Comparison of ENCODE assay signal across 9 cellular contexts in genomic region chr3:126394179-126394976, GRCh38. TPM values are rescaled to one million over a fixed set of nuclear protein-coding genes. Genes with fewer than 3 reads are reported as not detected.
DNase-seq lines count a peak whose midpoint lies in the region; TF ChIP-seq lines count a peak whose summit lies in the region.
"Had no signal": no experiment of that assay in that cellular context is flagged by ENCODE, and none has a peak within 500 bp of the region (broad histone marks: within the 10 kb centered on the region; RNA-seq: fewer than 3 reads in every experiment).

CFAP100 (plus strand) TSS chr3:126394909; CDS start chr3:126396001, 1,092 bp downstream.

- DNase-seq in NCI-H1930 (lab: John Stamatoyannopoulos, UW) (peak; percentile 45 to 56), dermis blood vessel endothelial cell (peak; percentile 52), left kidney (ENCODE audit: low read depth, low spot score) (peak; percentile 93), substantia nigra (lab: John Stamatoyannopoulos, UW) (peak in 30 of 49 donors; percentile 2 to 66 (median 33)), GM13977 (ENCODE audit: low spot score) (no peak), T1000 (lab: John Stamatoyannopoulos, UW) (no peak), HPDE6-E6E7 (ENCODE audit: extremely low spot score) (no peak), OCI-M1 (lab: John Stamatoyannopoulos, UW) (no peak)
- DNase-seq: stimulated activated naive B cell treated with anti-CD40 and anti-IgM and Interleukin-4, amounts not matched to agents 10 μg/mL and 1 μg/mL and 100 μg/mL, for 72 hours had no signal

- in situ Hi-C loops in GM13977 (cut with MboI; ENCODE audit: low pct_unique_long_range_greater_than_20kb, low sequenced_read_pairs, unreplicated experiment): no loop called here

- TF ChIP-seq CTCF in GM13977 (IDR thresholded peaks at IDR 0.05; ENCODE audit: extremely low read depth, insufficient read depth, missing control alignments): no peak

- no peak within 1 kb of the TSS for H3K27ac ChIP-seq in substantia nigra (ENCODE audit: low read depth, low read length, poor library complexity, severe bottlenecking)

RNA-seq across cellular contexts. Expression of gene CFAP100, which starts in this region (rescaled TPM):
- total RNA-seq in dermis blood vessel endothelial cell: not detected in 2 replicates

Comparison
In these comparisons a context has a peak if more than half of its experiments do, and no peak if none do; other contexts are left out.
1. Peak in DNase-seq in dermis blood vessel endothelial cell; RNA of the gene not detected or under 1 TPM.
2. DNase-seq: peak in NCI-H1930 (2 of 2), left kidney (single experiment) and substantia nigra (30 of 49); none in GM13977 (single experiment), T1000 (single experiment), HPDE6-E6E7 (single experiment) and OCI-M1 (single experiment).